8 cellular contexts compared by ENCODE assay signal in the genomic region with DNA sequence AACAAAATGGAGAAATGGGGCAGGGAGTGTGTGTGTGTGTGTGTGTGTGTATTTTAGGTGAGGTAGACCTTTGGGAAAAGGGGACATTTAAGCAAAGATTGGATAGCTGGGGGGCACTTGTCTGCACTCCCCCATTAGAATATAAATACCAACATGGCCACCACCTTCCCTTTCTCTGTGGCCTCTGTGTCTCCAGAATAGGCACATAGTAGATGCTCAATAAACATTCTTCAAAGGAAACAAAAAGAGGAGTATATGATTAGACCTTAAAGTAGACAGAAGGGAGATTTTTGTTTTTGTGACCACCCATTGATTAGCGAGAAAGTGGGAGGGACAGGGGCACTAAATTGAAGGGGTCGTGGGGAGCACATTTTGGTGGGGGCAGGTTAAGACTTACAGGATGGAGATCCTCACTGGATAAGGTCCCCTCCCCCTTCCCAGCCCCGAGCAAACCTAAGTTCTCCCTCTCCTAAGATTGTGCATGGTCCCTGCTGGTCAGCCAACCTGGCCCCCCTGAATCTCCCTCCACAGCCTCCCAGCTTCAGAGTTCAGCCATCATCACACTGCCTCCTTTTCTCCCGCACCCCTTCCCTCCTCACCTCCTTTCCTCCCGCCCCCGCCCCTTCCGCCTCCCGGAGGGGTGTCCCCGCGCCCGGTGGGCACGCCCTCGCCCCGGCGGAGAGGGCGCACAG. TPM values are rescaled to one million over a fixed set of nuclear protein-coding genes. Genes with fewer than 3 reads are reported as not detected.
A peak's percentile ranks its signal among the peaks of the same experiment; 100 is the strongest.
DNase-seq lines count a peak whose midpoint lies in the region; ATAC-seq and TF ChIP-seq lines count a peak whose summit lies in the region.

No MANE protein-coding gene starts in this region.

- BruUV-seq in OCI-LY7 (replicated peaks; lab: Mats Ljungman, UMichigan), result no TSS peak

- H3K4me1 ChIP-seq in ectodermal cell (ENCODE audit: control insufficient read depth, insufficient read depth, low read length) (peaks cover 9% of the 10 kb centered on the region), OCI-LY7 (ENCODE audit: insufficient read depth, low read length, poor library complexity, severe bottlenecking) (peaks cover 9% of the 10 kb centered on the region)

- H3K4me3 ChIP-seq in ectodermal cell (ENCODE audit: insufficient read depth, low read depth, low read length) (peak overlapping the region; percentile 64), OCI-LY7 (ENCODE audit: low read depth, low read length, poor library complexity, severe bottlenecking) (no peak overlapping the region)

- no peak for TF ChIP-seq CTCF in OCI-LY7 (conservative IDR thresholded peaks at IDR 0.05; ENCODE audit: low read length)

- no peak overlapping the region for H3K27ac ChIP-seq in ectodermal cell (ENCODE audit: insufficient read depth, low read depth, low read length, poor library complexity, severe bottlenecking)
- H3K27ac ChIP-seq in OCI-LY7 (ENCODE audit: low read depth, low read length, poor library complexity, severe bottlenecking), result no peak overlapping the region

- H3K36me3 Mint-ChIP-seq in stimulated activated naive CD8-positive, alpha-beta T cell treated with anti-CD3 and anti-CD28 coated beads, Interleukin-15, Interleukin-2, amounts not matched to agents 100 ng/mL and 50 ng/mL, for 24 hours (ENCODE audit: low read depth), result peaks cover 4% of the 10 kb centered on the region
- no peaks in the 10 kb centered on the region for H3K36me3 Mint-ChIP-seq in naive thymus-derived CD8-positive, alpha-beta T cell

- H3K9me3 ChIP-seq in ectodermal cell (ENCODE audit: control insufficient read depth, low read length) (no peaks in the 10 kb centered on the region), OCI-LY7 (ENCODE audit: low read length) (no peaks in the 10 kb centered on the region)

- intact Hi-C loops in OCI-LY7 (cut with micrococcal nuclease; ENCODE audit: unreplicated experiment), result no loop called here

- 8 to 10% methylated on average over 16 of the region's 16 CpGs for WGBS in ectodermal cell, 2 experiments

- H4K20me1 ChIP-seq in OCI-LY7 (ENCODE audit: insufficient read depth, low read length), result no peaks in the 10 kb centered on the region

- H3K4me2 ChIP-seq in OCI-LY7 (ENCODE audit: low read length), result no peak overlapping the region

- POLR2A ChIA-PET in naive thymus-derived CD8-positive, alpha-beta T cell (lab: Charles Lee), result interaction anchor here (0.7 to 2.1 kb wide), 3 partner anchors 30 to 612 kb away, joined by 3 to 21 read pairs (median 4); no protein-coding TSS in a partner anchor
- POLR2A ChIA-PET in OCI-LY7 (lab: Charles Lee), result no interaction called here

- peaks cover 11% of the 10 kb centered on the region for H3K27me3 ChIP-seq in ectodermal cell (ENCODE audit: control insufficient read depth, insufficient read depth, low read length, poor library complexity, severe bottlenecking)

- H3K27ac Mint-ChIP-seq in stimulated activated naive CD8-positive, alpha-beta T cell treated with anti-CD3 and anti-CD28 coated beads, Interleukin-15, Interleukin-2, amounts not matched to agents 100 ng/mL and 50 ng/mL, for 24 hours, result peak overlapping the region; percentile 21
- peak overlapping the region in 7 of 10 donors; percentile 35 to 94 (median 63) for H3K27ac Mint-ChIP-seq in naive thymus-derived CD8-positive, alpha-beta T cell

- H3K36me3 ChIP-seq in ectodermal cell (ENCODE audit: control insufficient read depth, insufficient read depth, low read length) (no peaks in the 10 kb centered on the region), OCI-LY7 (ENCODE audit: insufficient read depth, low read length) (no peaks in the 10 kb centered on the region)

- no peaks in the 10 kb centered on the region for H3K9me2 ChIP-seq in OCI-LY7 (ENCODE audit: insufficient read depth, low read length)

- peaks cover 37% of the 10 kb centered on the region for H3K27me3 Mint-ChIP-seq in stimulated activated naive CD8-positive, alpha-beta T cell treated with anti-CD3 and anti-CD28 coated beads, Interleukin-15, Interleukin-2, amounts not matched to agents 100 ng/mL and 50 ng/mL, for 24 hours
- peaks cover 9 to 39% (median 30%) of the 10 kb centered on the region in 5 donors for H3K27me3 Mint-ChIP-seq in naive thymus-derived CD8-positive, alpha-beta T cell

- CTCF ChIA-PET in OCI-LY7 (lab: Charles Lee; ENCODE audit: unreplicated experiment), result interaction anchor here (0.6 kb wide), 1 partner anchor 219 kb away, joined by 3 read pairs; no protein-coding TSS in a partner anchor

- ATAC-seq in stimulated activated naive CD8-positive, alpha-beta T cell treated with anti-CD3 and anti-CD28 coated beads, Interleukin-15, Interleukin-2, amounts not matched to agents 100 U/mL and 50 U/mL, for 24 hours, result no peak
- no peak for ATAC-seq in naive thymus-derived CD8-positive, alpha-beta T cell
- ATAC-seq in GM21786 (IDR thresholded peaks at IDR 0.05; ENCODE audit: unreplicated experiment), result no peak

- no peaks in the 10 kb centered on the region for H3K9me3 Mint-ChIP-seq in stimulated activated naive CD8-positive, alpha-beta T cell treated with anti-CD3 and anti-CD28 coated beads, Interleukin-15, Interleukin-2, amounts not matched to agents 100 ng/mL and 50 ng/mL, for 24 hours
- no peaks in the 10 kb centered on the region for H3K9me3 Mint-ChIP-seq in naive thymus-derived CD8-positive, alpha-beta T cell

- H3K79me2 ChIP-seq in OCI-LY7 (ENCODE audit: insufficient read depth, low read depth, low read length), result no peaks in the 10 kb centered on the region

- no peak overlapping the region for H2AFZ ChIP-seq in OCI-LY7 (ENCODE audit: low read length)

- H3K4me3 Mint-ChIP-seq in stimulated activated naive CD8-positive, alpha-beta T cell treated with anti-CD3 and anti-CD28 coated beads, Interleukin-15, Interleukin-2, amounts not matched to agents 100 ng/mL and 50 ng/mL, for 24 hours, result peak overlapping the region; percentile 61
- peak overlapping the region; percentile 58 to 92 (median 72) for H3K4me3 Mint-ChIP-seq in naive thymus-derived CD8-positive, alpha-beta T cell

- H3K4me1 Mint-ChIP-seq in stimulated activated naive CD8-positive, alpha-beta T cell treated with anti-CD3 and anti-CD28 coated beads, Interleukin-15, Interleukin-2, amounts not matched to agents 100 ng/mL and 50 ng/mL, for 24 hours (ENCODE audit: low read depth), result peaks cover 37% of the 10 kb centered on the region
- peaks cover 17 to 36% (median 22%) of the 10 kb centered on the region in 4 donors for H3K4me1 Mint-ChIP-seq in naive thymus-derived CD8-positive, alpha-beta T cell

- DNase-seq in stimulated activated naive CD8-positive, alpha-beta T cell treated with anti-CD3 and anti-CD28 coated beads, Interleukin-15, Interleukin-2, amounts not matched to agents 100 U/mL and 50 U/mL, for 24 hours, result no peak
- DNase-seq in naive thymus-derived CD8-positive, alpha-beta T cell, result peak in 1 of 10 donors; percentile 8
- no peak for DNase-seq in midbrain (lab: John Stamatoyannopoulos, UW)
- no peak for DNase-seq in stimulated activated CD4-positive, alpha-beta T cell treated with anti-CD3 and anti-CD28 coated beads, Interleukin-4, amount 100 ng/mL, for 1 hour
- DNase-seq in OCI-LY7 (ENCODE audit: low spot score), result no peak

RNA-seq across cellular contexts. Expression of gene TSHZ2, which starts 0.5 kb away (rescaled TPM):
- polyA plus RNA-seq in ectodermal cell (2013, experiment 1 of 4), result 7.0 TPM
- polyA plus RNA-seq in ectodermal cell (2013, experiment 2 of 4), result 7.2 TPM
- 10.8 TPM for polyA plus RNA-seq in ectodermal cell (2013, experiment 3 of 4)
- polyA plus RNA-seq in ectodermal cell (2013, experiment 4 of 4), result 11.6 TPM
- total RNA-seq in naive thymus-derived CD8-positive, alpha-beta T cell, result 10 to 100 TPM in 1 of 2 experiments, 1 to 10 TPM in 1; 9.6 to 10.0 TPM
- polyA plus RNA-seq in naive thymus-derived CD8-positive, alpha-beta T cell, result under 1 TPM in 2 of 3 donors, not detected in 1; 0.42 to 0.63 TPM
- total RNA-seq in OCI-LY7 (2014; rRNA removed; shearing (Covaris generic)), result not detected in 2 replicates
- not detected in 2 replicates for total RNA-seq in OCI-LY7 (2022)

Comparison
In these comparisons a context has a peak if more than half of its experiments do, and no peak if none do; other contexts are left out.
1. RNA of gene TSHZ2, which starts 0.5 kb away (total RNA-seq): 9.6 to 10.0 TPM in naive thymus-derived CD8-positive, alpha-beta T cell; not detected in OCI-LY7; every median in the first group is over 10 times any median in the second.